Comparison of ENCODE assay signal across 1 cellular context in the genomic region with DNA sequence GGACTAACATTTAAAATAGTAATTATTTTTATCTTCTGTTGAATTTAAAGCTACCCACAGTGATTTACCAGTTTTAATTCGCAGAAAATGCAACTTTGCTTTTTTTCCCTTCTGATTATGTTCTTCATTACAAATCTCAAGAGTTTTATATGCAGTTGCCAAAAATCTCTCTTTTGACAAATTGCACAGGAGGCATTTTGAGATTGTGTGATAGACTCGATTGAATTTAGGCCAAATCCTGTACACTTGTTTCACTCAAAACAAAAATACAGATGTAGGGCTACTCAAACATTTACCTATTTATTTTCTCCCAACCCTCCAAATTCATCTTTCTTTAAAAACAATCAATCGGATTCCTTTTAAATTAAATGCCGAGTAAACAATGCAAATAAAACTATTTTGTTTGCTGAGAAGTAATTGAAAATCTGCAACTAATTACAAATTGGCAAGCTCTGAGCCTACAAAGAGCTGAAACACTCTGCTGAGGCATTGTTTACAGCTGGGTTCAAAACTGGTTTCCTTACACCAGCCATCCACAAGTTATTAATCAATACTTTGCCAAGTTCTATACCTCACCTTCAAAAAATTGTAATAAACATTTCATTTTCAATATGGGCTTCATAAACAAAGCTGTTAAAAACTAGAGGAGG.
TF ChIP-seq lines count a peak whose summit lies in the region.

No MANE protein-coding gene starts in this region.

TF ChIP-seq in HepG2, 621 proteins besides CTCF, POLR2A, EP300 and RAD21 (continued from another document):
- TF ChIP-seq, protein P1, sequence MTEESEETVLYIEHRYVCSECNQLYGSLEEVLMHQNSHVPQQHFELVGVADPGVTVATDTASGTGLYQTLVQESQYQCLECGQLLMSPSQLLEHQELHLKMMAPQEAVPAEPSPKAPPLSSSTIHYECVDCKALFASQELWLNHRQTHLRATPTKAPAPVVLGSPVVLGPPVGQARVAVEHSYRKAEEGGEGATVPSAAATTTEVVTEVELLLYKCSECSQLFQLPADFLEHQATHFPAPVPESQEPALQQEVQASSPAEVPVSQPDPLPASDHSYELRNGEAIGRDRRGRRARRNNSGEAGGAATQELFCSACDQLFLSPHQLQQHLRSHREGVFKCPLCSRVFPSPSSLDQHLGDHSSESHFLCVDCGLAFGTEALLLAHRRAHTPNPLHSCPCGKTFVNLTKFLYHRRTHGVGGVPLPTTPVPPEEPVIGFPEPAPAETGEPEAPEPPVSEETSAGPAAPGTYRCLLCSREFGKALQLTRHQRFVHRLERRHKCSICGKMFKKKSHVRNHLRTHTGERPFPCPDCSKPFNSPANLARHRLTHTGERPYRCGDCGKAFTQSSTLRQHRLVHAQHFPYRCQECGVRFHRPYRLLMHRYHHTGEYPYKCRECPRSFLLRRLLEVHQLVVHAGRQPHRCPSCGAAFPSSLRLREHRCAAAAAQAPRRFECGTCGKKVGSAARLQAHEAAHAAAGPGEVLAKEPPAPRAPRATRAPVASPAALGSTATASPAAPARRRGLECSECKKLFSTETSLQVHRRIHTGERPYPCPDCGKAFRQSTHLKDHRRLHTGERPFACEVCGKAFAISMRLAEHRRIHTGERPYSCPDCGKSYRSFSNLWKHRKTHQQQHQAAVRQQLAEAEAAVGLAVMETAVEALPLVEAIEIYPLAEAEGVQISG (CRISPR knock-in tag; IDR thresholded peaks at IDR 0.05), result no peak
